In the genomic region with DNA sequence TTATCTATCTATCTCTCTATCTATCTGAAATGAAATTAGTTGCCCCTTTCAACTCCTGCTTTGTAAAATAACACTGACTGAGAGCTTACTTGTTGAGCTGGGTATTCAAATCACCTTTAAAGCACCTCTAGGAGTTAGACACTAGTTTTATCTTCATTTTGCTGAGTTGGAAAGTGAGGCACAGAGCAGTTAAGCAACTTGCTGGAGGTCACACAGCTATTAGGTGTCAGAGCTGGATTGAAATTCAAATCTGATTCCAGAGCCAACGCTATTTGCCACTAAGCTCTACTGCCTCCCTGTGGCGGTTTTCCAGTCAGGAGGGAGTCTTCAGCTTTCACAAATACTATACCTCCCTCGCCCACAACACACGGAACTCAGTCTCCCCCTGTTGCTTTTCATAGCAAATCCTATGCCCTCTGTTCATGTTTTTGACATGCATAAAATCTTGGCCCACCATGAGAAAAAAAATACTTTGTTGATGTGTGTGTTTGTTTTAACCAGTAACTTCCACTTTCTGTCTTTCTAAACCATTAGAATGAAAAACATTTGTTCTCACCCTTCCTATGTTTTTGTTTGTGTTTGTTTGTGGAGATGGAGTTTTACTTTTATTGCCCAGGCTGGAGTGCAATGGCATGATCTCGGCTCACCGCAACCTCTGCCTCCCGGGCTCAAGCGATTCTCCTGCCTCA, we compare ENCODE assay signal across 2 cellular contexts.
TF ChIP-seq lines count a peak whose summit lies in the region.

No MANE protein-coding gene starts in this region.

TF ChIP-seq in GM23338, 12 proteins besides CTCF, POLR2A, EP300 and RAD21 (continues in another document):
- TF ChIP-seq, protein P1, sequence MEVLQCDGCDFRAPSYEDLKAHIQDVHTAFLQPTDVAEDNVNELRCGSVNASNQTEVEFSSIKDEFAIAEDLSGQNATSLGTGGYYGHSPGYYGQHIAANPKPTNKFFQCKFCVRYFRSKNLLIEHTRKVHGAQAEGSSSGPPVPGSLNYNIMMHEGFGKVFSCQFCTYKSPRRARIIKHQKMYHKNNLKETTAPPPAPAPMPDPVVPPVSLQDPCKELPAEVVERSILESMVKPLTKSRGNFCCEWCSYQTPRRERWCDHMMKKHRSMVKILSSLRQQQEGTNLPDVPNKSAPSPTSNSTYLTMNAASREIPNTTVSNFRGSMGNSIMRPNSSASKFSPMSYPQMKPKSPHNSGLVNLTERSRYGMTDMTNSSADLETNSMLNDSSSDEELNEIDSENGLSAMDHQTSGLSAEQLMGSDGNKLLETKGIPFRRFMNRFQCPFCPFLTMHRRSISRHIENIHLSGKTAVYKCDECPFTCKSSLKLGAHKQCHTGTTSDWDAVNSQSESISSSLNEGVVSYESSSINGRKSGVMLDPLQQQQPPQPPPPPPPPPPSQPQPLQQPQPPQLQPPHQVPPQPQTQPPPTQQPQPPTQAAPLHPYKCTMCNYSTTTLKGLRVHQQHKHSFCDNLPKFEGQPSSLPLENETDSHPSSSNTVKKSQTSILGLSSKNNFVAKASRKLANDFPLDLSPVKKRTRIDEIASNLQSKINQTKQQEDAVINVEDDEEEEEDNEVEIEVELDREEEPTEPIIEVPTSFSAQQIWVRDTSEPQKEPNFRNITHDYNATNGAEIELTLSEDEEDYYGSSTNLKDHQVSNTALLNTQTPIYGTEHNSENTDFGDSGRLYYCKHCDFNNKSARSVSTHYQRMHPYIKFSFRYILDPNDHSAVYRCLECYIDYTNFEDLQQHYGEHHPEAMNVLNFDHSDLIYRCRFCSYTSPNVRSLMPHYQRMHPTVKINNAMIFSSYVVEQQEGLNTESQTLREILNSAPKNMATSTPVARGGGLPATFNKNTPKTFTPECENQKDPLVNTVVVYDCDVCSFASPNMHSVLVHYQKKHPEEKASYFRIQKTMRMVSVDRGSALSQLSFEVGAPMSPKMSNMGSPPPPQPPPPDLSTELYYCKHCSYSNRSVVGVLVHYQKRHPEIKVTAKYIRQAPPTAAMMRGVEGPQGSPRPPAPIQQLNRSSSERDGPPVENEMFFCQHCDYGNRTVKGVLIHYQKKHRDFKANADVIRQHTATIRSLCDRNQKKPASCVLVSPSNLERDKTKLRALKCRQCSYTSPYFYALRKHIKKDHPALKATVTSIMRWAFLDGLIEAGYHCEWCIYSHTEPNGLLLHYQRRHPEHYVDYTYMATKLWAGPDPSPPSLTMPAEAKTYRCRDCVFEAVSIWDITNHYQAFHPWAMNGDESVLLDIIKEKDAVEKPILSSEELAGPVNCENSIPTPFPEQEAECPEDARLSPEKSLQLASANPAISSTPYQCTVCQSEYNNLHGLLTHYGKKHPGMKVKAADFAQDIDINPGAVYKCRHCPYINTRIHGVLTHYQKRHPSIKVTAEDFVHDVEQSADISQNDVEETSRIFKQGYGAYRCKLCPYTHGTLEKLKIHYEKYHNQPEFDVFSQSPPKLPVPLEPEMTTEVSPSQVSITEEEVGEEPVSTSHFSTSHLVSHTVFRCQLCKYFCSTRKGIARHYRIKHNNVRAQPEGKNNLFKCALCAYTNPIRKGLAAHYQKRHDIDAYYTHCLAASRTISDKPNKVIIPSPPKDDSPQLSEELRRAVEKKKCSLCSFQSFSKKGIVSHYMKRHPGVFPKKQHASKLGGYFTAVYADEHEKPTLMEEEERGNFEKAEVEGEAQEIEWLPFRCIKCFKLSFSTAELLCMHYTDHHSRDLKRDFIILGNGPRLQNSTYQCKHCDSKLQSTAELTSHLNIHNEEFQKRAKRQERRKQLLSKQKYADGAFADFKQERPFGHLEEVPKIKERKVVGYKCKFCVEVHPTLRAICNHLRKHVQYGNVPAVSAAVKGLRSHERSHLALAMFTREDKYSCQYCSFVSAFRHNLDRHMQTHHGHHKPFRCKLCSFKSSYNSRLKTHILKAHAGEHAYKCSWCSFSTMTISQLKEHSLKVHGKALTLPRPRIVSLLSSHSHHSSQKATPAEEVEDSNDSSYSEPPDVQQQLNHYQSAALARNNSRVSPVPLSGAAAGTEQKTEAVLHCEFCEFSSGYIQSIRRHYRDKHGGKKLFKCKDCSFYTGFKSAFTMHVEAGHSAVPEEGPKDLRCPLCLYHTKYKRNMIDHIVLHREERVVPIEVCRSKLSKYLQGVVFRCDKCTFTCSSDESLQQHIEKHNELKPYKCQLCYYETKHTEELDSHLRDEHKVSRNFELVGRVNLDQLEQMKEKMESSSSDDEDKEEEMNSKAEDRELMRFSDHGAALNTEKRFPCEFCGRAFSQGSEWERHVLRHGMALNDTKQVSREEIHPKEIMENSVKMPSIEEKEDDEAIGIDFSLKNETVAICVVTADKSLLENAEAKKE (CRISPR knock-in tag; IDR thresholded peaks at IDR 0.05) = no peak
- TF ChIP-seq POLR2AphosphoS5 (IDR thresholded peaks at IDR 0.05; ENCODE audit: low read depth) (no peak), CREB1 (CRISPR knock-in tag; IDR thresholded peaks at IDR 0.05; ENCODE audit: low read depth) (no peak), EZH2phosphoT487 (IDR thresholded peaks at IDR 0.05; ENCODE audit: unreplicated experiment) (no peak), ZNF331 (CRISPR knock-in tag; IDR thresholded peaks at IDR 0.05; ENCODE audit: low read depth) (no peak), JUNB (IDR thresholded peaks at IDR 0.05; ENCODE audit: unreplicated experiment) (no peak), ZNF114 (CRISPR knock-in tag; IDR thresholded peaks at IDR 0.05) (no peak), EZH2 (IDR thresholded peaks at IDR 0.05; ENCODE audit: low read depth, unreplicated experiment) (no peak), STAT1 (IDR thresholded peaks at IDR 0.05; ENCODE audit: unreplicated experiment) (no peak)
- TF ChIP-seq, protein P2, sequence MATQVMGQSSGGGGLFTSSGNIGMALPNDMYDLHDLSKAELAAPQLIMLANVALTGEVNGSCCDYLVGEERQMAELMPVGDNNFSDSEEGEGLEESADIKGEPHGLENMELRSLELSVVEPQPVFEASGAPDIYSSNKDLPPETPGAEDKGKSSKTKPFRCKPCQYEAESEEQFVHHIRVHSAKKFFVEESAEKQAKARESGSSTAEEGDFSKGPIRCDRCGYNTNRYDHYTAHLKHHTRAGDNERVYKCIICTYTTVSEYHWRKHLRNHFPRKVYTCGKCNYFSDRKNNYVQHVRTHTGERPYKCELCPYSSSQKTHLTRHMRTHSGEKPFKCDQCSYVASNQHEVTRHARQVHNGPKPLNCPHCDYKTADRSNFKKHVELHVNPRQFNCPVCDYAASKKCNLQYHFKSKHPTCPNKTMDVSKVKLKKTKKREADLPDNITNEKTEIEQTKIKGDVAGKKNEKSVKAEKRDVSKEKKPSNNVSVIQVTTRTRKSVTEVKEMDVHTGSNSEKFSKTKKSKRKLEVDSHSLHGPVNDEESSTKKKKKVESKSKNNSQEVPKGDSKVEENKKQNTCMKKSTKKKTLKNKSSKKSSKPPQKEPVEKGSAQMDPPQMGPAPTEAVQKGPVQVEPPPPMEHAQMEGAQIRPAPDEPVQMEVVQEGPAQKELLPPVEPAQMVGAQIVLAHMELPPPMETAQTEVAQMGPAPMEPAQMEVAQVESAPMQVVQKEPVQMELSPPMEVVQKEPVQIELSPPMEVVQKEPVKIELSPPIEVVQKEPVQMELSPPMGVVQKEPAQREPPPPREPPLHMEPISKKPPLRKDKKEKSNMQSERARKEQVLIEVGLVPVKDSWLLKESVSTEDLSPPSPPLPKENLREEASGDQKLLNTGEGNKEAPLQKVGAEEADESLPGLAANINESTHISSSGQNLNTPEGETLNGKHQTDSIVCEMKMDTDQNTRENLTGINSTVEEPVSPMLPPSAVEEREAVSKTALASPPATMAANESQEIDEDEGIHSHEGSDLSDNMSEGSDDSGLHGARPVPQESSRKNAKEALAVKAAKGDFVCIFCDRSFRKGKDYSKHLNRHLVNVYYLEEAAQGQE (IDR thresholded peaks at IDR 0.05; ENCODE audit: unreplicated experiment) = no peak

TF ChIP-seq in GM12878, 131 proteins besides CTCF, POLR2A, EP300 and RAD21 (continued from another document):
- peak; percentile 20; the same call in 1 of the 2 replicates for TF ChIP-seq SMC3 (IDR thresholded peaks at IDR 0.05; ENCODE audit: borderline replicate concordance, low read length)
- TF ChIP-seq, protein P3, sequence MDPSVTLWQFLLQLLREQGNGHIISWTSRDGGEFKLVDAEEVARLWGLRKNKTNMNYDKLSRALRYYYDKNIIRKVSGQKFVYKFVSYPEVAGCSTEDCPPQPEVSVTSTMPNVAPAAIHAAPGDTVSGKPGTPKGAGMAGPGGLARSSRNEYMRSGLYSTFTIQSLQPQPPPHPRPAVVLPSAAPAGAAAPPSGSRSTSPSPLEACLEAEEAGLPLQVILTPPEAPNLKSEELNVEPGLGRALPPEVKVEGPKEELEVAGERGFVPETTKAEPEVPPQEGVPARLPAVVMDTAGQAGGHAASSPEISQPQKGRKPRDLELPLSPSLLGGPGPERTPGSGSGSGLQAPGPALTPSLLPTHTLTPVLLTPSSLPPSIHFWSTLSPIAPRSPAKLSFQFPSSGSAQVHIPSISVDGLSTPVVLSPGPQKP (IDR thresholded peaks at IDR 0.05; ENCODE audit: low read depth, low read length) = no peak
- TF ChIP-seq SMAD5 (IDR thresholded peaks at IDR 0.05; ENCODE audit: low read depth) = no peak
- no peak for TF ChIP-seq STAT3 (IDR thresholded peaks at IDR 0.05; ENCODE audit: low read depth, low read length)
